Comparison of ENCODE assay signal across 20 cellular contexts in the genomic region with DNA sequence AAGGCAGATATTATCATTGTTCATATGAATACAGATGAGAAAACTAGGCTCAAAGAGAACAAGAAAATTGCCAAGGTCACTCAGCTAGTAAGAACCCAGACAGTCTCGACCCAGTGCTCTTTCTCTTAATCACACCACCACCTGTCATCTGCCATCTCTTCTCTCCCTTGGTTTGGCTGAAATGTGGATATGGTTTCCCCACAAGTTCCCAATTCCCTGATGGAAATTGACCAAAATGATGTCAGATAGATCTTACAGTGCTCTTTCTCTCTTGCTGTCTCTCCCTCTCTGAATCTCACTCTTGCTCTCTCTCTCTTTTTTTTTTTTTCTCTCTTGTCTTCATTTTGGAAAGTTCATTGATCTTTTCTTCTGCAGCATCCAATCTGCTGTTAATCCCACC. TPM values are rescaled to one million over a fixed set of nuclear protein-coding genes. Genes with fewer than 3 reads are reported as not detected.
"Had no signal": no experiment of that assay in that cellular context is flagged by ENCODE, and none has a peak within 500 bp of the region (broad histone marks: within the 10 kb centered on the region; RNA-seq: fewer than 3 reads in every experiment).

No MANE protein-coding gene starts in this region.

- H3K36me3 ChIP-seq: esophagus squamous epithelium, right atrium auricular region, sigmoid colon, thoracic aorta, transverse colon had no signal

- H3K79me2 ChIP-seq: hepatocyte had no signal

- DNase-seq: esophagus squamous epithelium; foreskin melanocyte; kidney; left colon; left ventricle myocardium superior; mucosa of descending colon; natural killer cell; sigmoid colon; small intestine; stimulated activated CD4-positive, alpha-beta T cell treated with anti-CD3 and anti-CD28 coated beads, Interleukin-4, amount 100 ng/mL, for 1 hour; stimulated activated CD8-positive, alpha-beta memory T cell treated with anti-CD3 and anti-CD28 coated beads, Interleukin-4, amount 100 ng/mL, for 48 hours; transverse colon had no signal

- H3K4me2 ChIP-seq: hepatocyte had no signal

- H3K27me3 ChIP-seq: esophagus squamous epithelium, hepatocyte, right atrium auricular region, sigmoid colon, transverse colon had no signal

- H3K9me3 ChIP-seq: esophagus squamous epithelium, mucosa of descending colon, right atrium auricular region, sigmoid colon, thoracic aorta, transverse colon had no signal

- H2AFZ ChIP-seq: hepatocyte had no signal

- H3K4me3 ChIP-seq: esophagus squamous epithelium, hepatocyte, mucosa of descending colon, right atrium auricular region, sigmoid colon, thoracic aorta, transverse colon had no signal

- H3K27ac ChIP-seq: hepatocyte, thoracic aorta, transverse colon had no signal

RNA-seq across cellular contexts. Expression of a gene that starts 9.1 kb away (rescaled TPM):
- total RNA-seq: epithelial cell of proximal tubule, kidney, left ventricle myocardium superior, lung microvascular endothelial cell, natural killer cell, osteocyte, posterior vena cava, thoracic aorta, transverse colon, ureter had no signal
- polyA plus RNA-seq: hepatocyte, small intestine had no signal
